In genomic region chr3:4125576-4125975, GRCh38 we compare ENCODE assay signal across 1 cellular context.
TF ChIP-seq lines count a peak whose summit lies in the region.

No MANE protein-coding gene starts in this region.

TF ChIP-seq in H1, 55 proteins besides CTCF, POLR2A, EP300 and RAD21:
- TF ChIP-seq SAP30 (IDR thresholded peaks at IDR 0.05; ENCODE audit: insufficient read depth, insufficient replicate concordance, low read length) (no peak), CBX5 (IDR thresholded peaks at IDR 0.05; ENCODE audit: low read depth, low read length) (no peak), NANOG (IDR thresholded peaks at IDR 0.05; ENCODE audit: insufficient read depth, low read depth, low read length, poor library complexity, severe bottlenecking) (no peak), TAF1 (IDR thresholded peaks at IDR 0.05; ENCODE audit: low read depth, low read length) (no peak), SIX5 (IDR thresholded peaks at IDR 0.05; ENCODE audit: low read depth, low read length) (no peak), CHD2 (IDR thresholded peaks at IDR 0.05; ENCODE audit: low read length) (no peak), MAFK (IDR thresholded peaks at IDR 0.05; ENCODE audit: low read depth, low read length) (no peak), EZH2 (IDR thresholded peaks at IDR 0.05; ENCODE audit: low read depth, low read length, severe bottlenecking) (no peak), BCL11A (IDR thresholded peaks at IDR 0.05; ENCODE audit: low read depth in 2 of 2, low read length in 2 of 2) (no peak), GTF2F1 (IDR thresholded peaks at IDR 0.05; ENCODE audit: borderline replicate concordance, low read depth, low read length) (no peak), FOSL1 (IDR thresholded peaks at IDR 0.05; ENCODE audit: insufficient read depth, low read depth, low read length) (no peak), JUND (IDR thresholded peaks at IDR 0.05; ENCODE audit: low read length) (no peak), CTBP2 (IDR thresholded peaks at IDR 0.05; ENCODE audit: borderline replicate concordance, insufficient read depth, insufficient read length, low read length) (no peak), RXRA (IDR thresholded peaks at IDR 0.05; ENCODE audit: insufficient read depth, low read depth, low read length) (no peak), POU5F1 (IDR thresholded peaks at IDR 0.05; ENCODE audit: low read depth, low read length) (no peak), HDAC2 (IDR thresholded peaks at IDR 0.05; ENCODE audit: borderline replicate concordance in 1 of 2, low read depth in 2 of 2, low read length in 2 of 2) (no peak), CHD1 (IDR thresholded peaks at IDR 0.05; ENCODE audit: low read depth, low read length) (no peak), NRF1 (IDR thresholded peaks at IDR 0.05; ENCODE audit: low read depth, low read length) (no peak), TAF7 (optimal IDR thresholded peaks at IDR 0.05; ENCODE audit: borderline replicate concordance, low read depth, low read length) (no peak)
